ENCODE assay signal across 17 cellular contexts in genomic region chr16:82832861-82833260, GRCh38.
A peak's percentile ranks its signal among the peaks of the same experiment; 100 is the strongest.
DNase-seq lines count a peak whose midpoint lies in the region; FAIRE-seq and TF ChIP-seq lines count a peak whose summit lies in the region.
"Had no signal": no experiment of that assay in that cellular context is flagged by ENCODE, and none has a peak within 500 bp of the region (broad histone marks: within the 10 kb centered on the region; RNA-seq: fewer than 3 reads in every experiment).

No MANE protein-coding gene starts in this region.

- H3K4me3 ChIP-seq in breast epithelium = no peak overlapping the region
- H3K4me3 ChIP-seq: esophagus muscularis mucosa, sigmoid colon had no signal

- peaks cover 1% of the 10 kb centered on the region for H3K9me3 Mint-ChIP-seq in MCF 10A (ENCODE audit: unreplicated experiment)
- H3K9me3 Mint-ChIP-seq: activated naive CD4-positive, alpha-beta T cell treated with anti-CD3 and anti-CD28 coated beads, Interleukin-2, amount 50 U/mL, for 24 hours had no signal

- no peaks in the 10 kb centered on the region for H3K36me3 ChIP-seq in breast epithelium
- H3K36me3 ChIP-seq: esophagus muscularis mucosa, sigmoid colon had no signal

- no peak overlapping the region for H3K4me3 Mint-ChIP-seq in MCF 10A (ENCODE audit: unreplicated experiment)
- H3K4me3 Mint-ChIP-seq: activated naive CD4-positive, alpha-beta T cell treated with anti-CD3 and anti-CD28 coated beads, Interleukin-2, amount 50 U/mL, for 24 hours; T-cell had no signal

- BruUV-seq in MCF 10A (replicated peaks; lab: Mats Ljungman, UMichigan) = no TSS peak

- intact Hi-C loops in MCF 10A (cut with micrococcal nuclease) (no loop called here), breast epithelium (cut with DNase I; ENCODE audit: low total_unique reads) (no loop called here)

- TF ChIP-seq POLR2A in breast epithelium (IDR thresholded peaks at IDR 0.05) = no peak

- peak; percentile 7 for DNase-seq in MCF 10A (ENCODE audit: unreplicated experiment)
- no peak for DNase-seq in breast epithelium (ENCODE audit: low spot score in 2 of 2)
- peak; percentile 78 for DNase-seq in RPMI7951 (ENCODE audit: low read depth)
- peak; percentile 83 for DNase-seq in fibroblast of peridontal ligament (ENCODE audit: extremely low read depth)
- DNase-seq in Kasumi-1 (lab: John Stamatoyannopoulos, UW) = no peak
- no peak for DNase-seq in NOMO-1 (lab: John Stamatoyannopoulos, UW; ENCODE audit: unreplicated experiment in 2 of 2)
- no peak for DNase-seq in activated naive CD4-positive, alpha-beta T cell treated with Interleukin-2 at 50 U/mL for 16 hours
- DNase-seq in GM19239 (ENCODE audit: insufficient read length, low spot score) = no peak
- DNase-seq: activated CD4-positive, alpha-beta T cell treated with anti-CD3 and anti-CD28 coated beads, Interleukin-2, amount 50 U/mL, for 4 hours; activated T-cell treated with anti-CD3 and anti-CD28 coated beads, Interleukin-2, amount 50 U/mL, for 1 hour; sigmoid colon; stimulated activated CD4-positive, alpha-beta T cell treated with anti-CD3 and anti-CD28 coated beads, Interleukin-2, amount 100 ng/mL, for 24 hours; T-cell had no signal

- TF ChIP-seq CTCF in MCF 10A (IDR thresholded peaks at IDR 0.05; ENCODE audit: unreplicated experiment) = no peak
- no peak for TF ChIP-seq CTCF in breast epithelium (IDR thresholded peaks at IDR 0.05)

- no peaks in the 10 kb centered on the region for H3K27me3 Mint-ChIP-seq in MCF 10A (ENCODE audit: insufficient read depth, unreplicated experiment)
- H3K27me3 Mint-ChIP-seq: activated naive CD4-positive, alpha-beta T cell treated with anti-CD3 and anti-CD28 coated beads, Interleukin-2, amount 50 U/mL, for 24 hours; T-cell had no signal

- POLR2A ChIA-PET in MCF 10A (lab: Yijun Ruan, JAX) = no interaction called here

- FAIRE-seq in GM19239 (lab: Jason Lieb, UNC) = no peak
- FAIRE-seq: A204.1 had no signal

- H3K9me3 ChIP-seq in breast epithelium = no peaks in the 10 kb centered on the region
- H3K9me3 ChIP-seq: esophagus muscularis mucosa, sigmoid colon had no signal

- CTCF ChIA-PET in MCF 10A (lab: Yijun Ruan, JAX) = interaction anchor here (0.6 kb wide), 1 partner anchor 1222 kb away, joined by 3 read pairs; no protein-coding TSS in a partner anchor

- H3K27ac ChIP-seq in breast epithelium = no peak overlapping the region
- H3K27ac ChIP-seq: esophagus muscularis mucosa, sigmoid colon, VCaP had no signal

- H3K4me1 Mint-ChIP-seq in MCF 10A (ENCODE audit: insufficient read depth, unreplicated experiment) = no peaks in the 10 kb centered on the region
- H3K4me1 Mint-ChIP-seq: activated naive CD4-positive, alpha-beta T cell treated with anti-CD3 and anti-CD28 coated beads, Interleukin-2, amount 50 U/mL, for 24 hours; T-cell had no signal

- H3K27ac Mint-ChIP-seq in MCF 10A (ENCODE audit: low read depth, unreplicated experiment) = no peak overlapping the region
- H3K27ac Mint-ChIP-seq: activated naive CD4-positive, alpha-beta T cell treated with anti-CD3 and anti-CD28 coated beads, Interleukin-2, amount 50 U/mL, for 24 hours; T-cell had no signal

- no peaks in the 10 kb centered on the region for H3K4me1 ChIP-seq in breast epithelium
- H3K4me1 ChIP-seq: sigmoid colon had no signal

- no peaks in the 10 kb centered on the region for H3K27me3 ChIP-seq in breast epithelium
- H3K27me3 ChIP-seq: esophagus muscularis mucosa, sigmoid colon had no signal

- no peaks in the 10 kb centered on the region for H3K36me3 Mint-ChIP-seq in MCF 10A (ENCODE audit: insufficient read depth, unreplicated experiment)
- H3K36me3 Mint-ChIP-seq: activated naive CD4-positive, alpha-beta T cell treated with anti-CD3 and anti-CD28 coated beads, Interleukin-2, amount 50 U/mL, for 24 hours; T-cell had no signal

Comparison
In these comparisons a context has a peak if more than half of its experiments do, and no peak if none do; other contexts are left out.
1. DNase-seq: peak in MCF 10A (single experiment), RPMI7951 (single experiment) and fibroblast of peridontal ligament (single experiment); none in breast epithelium (0 of 2), Kasumi-1 (0 of 2), NOMO-1 (0 of 2), activated naive CD4-positive, alpha-beta T cell treated with Interleukin-2 at 50 U/mL for 16 hours (single experiment) and GM19239 (single experiment).